22 cellular contexts compared by ENCODE assay signal in genomic region chr16:15836074-15836473, GRCh38. TPM values are rescaled to one million over a fixed set of nuclear protein-coding genes. Genes with fewer than 3 reads are reported as not detected.
A peak's percentile ranks its signal among the peaks of the same experiment; 100 is the strongest.
DNase-seq lines count a peak whose midpoint lies in the region; ATAC-seq and TF ChIP-seq lines count a peak whose summit lies in the region.
"Had no signal": no experiment of that assay in that cellular context is flagged by ENCODE, and none has a peak within 500 bp of the region (broad histone marks: within the 10 kb centered on the region; RNA-seq: fewer than 3 reads in every experiment).

No MANE protein-coding gene starts in this region.

- no TSS peak for BruUV-seq in MCF 10A (replicated peaks; lab: Mats Ljungman, UMichigan)

- ATAC-seq in HG02852 (IDR thresholded peaks at IDR 0.05; ENCODE audit: unreplicated experiment), result no peak
- ATAC-seq: HCT116, K562, PC-3 had no signal

- H3K27ac ChIP-seq in breast epithelium, result peak overlapping the region; percentile 32 to 33
- peak overlapping the region; percentile 85 for H3K27ac ChIP-seq in muscle layer of colon (ENCODE audit: low read depth, low read length)
- H3K27ac ChIP-seq in tibial artery, result peak overlapping the region; percentile 73 to 97
- H3K27ac ChIP-seq: 22Rv1 had no signal

- H3K27ac Mint-ChIP-seq in MCF 10A (ENCODE audit: low read depth, unreplicated experiment), result no peak overlapping the region
- H3K27ac Mint-ChIP-seq: B cell had no signal

- H3K4me3 Mint-ChIP-seq in MCF 10A (ENCODE audit: unreplicated experiment), result no peak overlapping the region
- H3K4me3 Mint-ChIP-seq: B cell had no signal

- H3K36me3 ChIP-seq in breast epithelium (no peaks in the 10 kb centered on the region), muscle layer of colon (ENCODE audit: insufficient read depth, low read length) (peaks cover 65% of the 10 kb centered on the region), tibial artery (peaks cover 32 to 62% (median 46%) of the 10 kb centered on the region in 3 donors)

- H3K27me3 ChIP-seq in breast epithelium (no peaks in the 10 kb centered on the region), muscle layer of colon (ENCODE audit: control insufficient read depth in 1 of 2, insufficient read depth in 2 of 2, low read length in 2 of 2) (no peaks in the 10 kb centered on the region), tibial artery (no peaks in the 10 kb centered on the region)

- no peaks in the 10 kb centered on the region for H3K9me3 ChIP-seq in breast epithelium
- H3K9me3 ChIP-seq in muscle layer of colon (ENCODE audit: low read length), result no peaks in the 10 kb centered on the region
- H3K9me3 ChIP-seq in tibial artery, result no peaks in the 10 kb centered on the region

- no peaks in the 10 kb centered on the region for H3K36me3 Mint-ChIP-seq in MCF 10A (ENCODE audit: insufficient read depth, unreplicated experiment)

- TF ChIP-seq POLR2A in breast epithelium (IDR thresholded peaks at IDR 0.05), result no peak

- DNase-seq in breast epithelium (ENCODE audit: low spot score in 2 of 2), result no peak
- no peak for DNase-seq in MCF 10A (ENCODE audit: unreplicated experiment)
- DNase-seq in tibial artery, result peak in 1 of 2 donors; percentile 49
- DNase-seq in stimulated activated CD8-positive, alpha-beta memory T cell treated with anti-CD3 and anti-CD28 coated beads, Interleukin-4, amount 100 ng/mL, for 48 hours, result no peak
- no peak for DNase-seq in NCI-H1436 (lab: John Stamatoyannopoulos, UW)
- DNase-seq: Calu3, GF-D8, Kasumi-1, NCI-H1105 treated with DMSO at 0.1 percent for 48 hours, NCI-H2029, NCI-H446, NCI-H524 treated with DMSO at 0.1 percent for 48 hours, NCI-H774, PC-3 had no signal

- intact Hi-C loops in breast epithelium (cut with DNase I; ENCODE audit: low total_unique reads) (no loop called here), MCF 10A (cut with micrococcal nuclease) (no loop called here), tibial artery (cut with DNase I; ENCODE audit: low total_unique reads) (no loop called here)

- no peaks in the 10 kb centered on the region for H3K9me3 Mint-ChIP-seq in MCF 10A (ENCODE audit: unreplicated experiment)

- no peak overlapping the region for H3K4me3 ChIP-seq in breast epithelium
- H3K4me3 ChIP-seq in muscle layer of colon (ENCODE audit: low read depth in 1 of 2, low read length in 2 of 2), result no peak overlapping the region
- H3K4me3 ChIP-seq in tibial artery, result peak overlapping the region in 1 of 2 donors; percentile 27
- H3K4me3 ChIP-seq: K562 had no signal

- no peaks in the 10 kb centered on the region for H3K4me1 Mint-ChIP-seq in MCF 10A (ENCODE audit: insufficient read depth, unreplicated experiment)

- no peaks in the 10 kb centered on the region for H3K27me3 Mint-ChIP-seq in MCF 10A (ENCODE audit: insufficient read depth, unreplicated experiment)
- H3K27me3 Mint-ChIP-seq: B cell had no signal

- no peak overlapping the region for H3K9ac ChIP-seq in muscle layer of colon (ENCODE audit: low read length)

- POLR2A ChIA-PET in MCF 10A (lab: Yijun Ruan, JAX), result no interaction called here

- TF ChIP-seq CTCF in breast epithelium (IDR thresholded peaks at IDR 0.05) (no peak), MCF 10A (IDR thresholded peaks at IDR 0.05; ENCODE audit: unreplicated experiment) (no peak), tibial artery (IDR thresholded peaks at IDR 0.05) (no peak)

- H3K4me1 ChIP-seq in breast epithelium (no peaks in the 10 kb centered on the region), muscle layer of colon (ENCODE audit: insufficient read depth, low read length) (peaks cover 64% of the 10 kb centered on the region), tibial artery (peaks cover 0 to 99% (median 53%) of the 10 kb centered on the region in 4 donors)

- CTCF ChIA-PET in MCF 10A (lab: Yijun Ruan, JAX), result interaction anchor here (0.7 to 1.0 kb wide), 2 partner anchors 13 to 46 kb away, joined by 3 read pairs; no protein-coding TSS in a partner anchor

RNA-seq across cellular contexts. Expression of gene MYH11, which starts 20.8 kb away (rescaled TPM):
- 100 to 1,000 TPM in 1 of 3 donors, 10 to 100 TPM in 2; 11.7 to 144 (median 96.6) TPM for total RNA-seq in breast epithelium
- not detected in 2 replicates for total RNA-seq in MCF 10A (2022)
- total RNA-seq: H4, M059J, PC-3 had no signal

RNA-seq across cellular contexts. Expression of gene CEP20, which starts 52.3 kb away (rescaled TPM):
- total RNA-seq in breast epithelium (10 to 100 TPM; 31.8 to 43.9 (median 40.8) TPM), MCF 10A (2022) (54.7 and 70.1 TPM in 2 replicates)

Comparison
In these comparisons a context has a peak if more than half of its experiments do, and no peak if none do; other contexts are left out.
1. RNA of gene MYH11, which starts 20.8 kb away (total RNA-seq): 11.7 to 144 TPM in breast epithelium; not detected in MCF 10A; every median in the first group is over 10 times any median in the second.
2. H3K27ac ChIP-seq: peak in every context shown above with its lines; median percentile 85 in muscle layer of colon; 85 in tibial artery; 32 in breast epithelium.